In genomic region chr2:96962567-96963203, GRCh38 we compare ENCODE assay signal across 10 cellular contexts. TPM values are rescaled to one million over a fixed set of nuclear protein-coding genes. Genes with fewer than 3 reads are reported as not detected.
DNase-seq lines count a peak whose midpoint lies in the region; ATAC-seq lines count a peak whose summit lies in the region.
"Had no signal": no experiment of that assay in that cellular context is flagged by ENCODE, and none has a peak within 500 bp of the region (broad histone marks: within the 10 kb centered on the region; RNA-seq: fewer than 3 reads in every experiment).

No MANE protein-coding gene starts in this region.

- no peak for ATAC-seq in right cardiac atrium

- H3K36me3 Mint-ChIP-seq in activated naive CD8-positive, alpha-beta T cell treated with anti-CD3 and anti-CD28 coated beads for 36 hours = no peaks in the 10 kb centered on the region

- no peaks in the 10 kb centered on the region for H3K4me1 ChIP-seq in right cardiac atrium (ENCODE audit: control insufficient read depth, insufficient read depth, low read length)

- peaks cover 52% of the 10 kb centered on the region for H3K4me1 Mint-ChIP-seq in activated naive CD8-positive, alpha-beta T cell treated with anti-CD3 and anti-CD28 coated beads for 36 hours

- H3K27ac Mint-ChIP-seq in activated naive CD8-positive, alpha-beta T cell treated with anti-CD3 and anti-CD28 coated beads for 36 hours = peak overlapping the region; percentile 86

- DNase-seq in GF-D8 (lab: John Stamatoyannopoulos, UW) (peak; percentile 37), NCI-H510A (lab: John Stamatoyannopoulos, UW) (no peak), caudate nucleus (lab: John Stamatoyannopoulos, UW) (no peak), SK-N-DZ (ENCODE audit: low spot score) (no peak), right cardiac atrium (no peak)
- DNase-seq in activated CD4-positive, CD25-positive, alpha-beta regulatory T cell treated with anti-CD3 and anti-CD28 coated beads, Interleukin-2, amount 50 U/mL, for 16 hours (ENCODE audit: low read depth, low spot score) = peak; percentile 68
- DNase-seq in activated naive CD8-positive, alpha-beta T cell treated with anti-CD3 and anti-CD28 coated beads for 36 hours = peak; percentile 74
- DNase-seq in stimulated activated CD4-positive, alpha-beta T cell treated with anti-CD3 and anti-CD28 coated beads, TNF-alpha, amount 100 ng/mL, for 24 hours (ENCODE audit: low read depth in 3 of 3) = peak; percentile 34 to 56 (median 50)
- DNase-seq: islet precursor cell had no signal

- no peaks in the 10 kb centered on the region for H3K9me3 ChIP-seq in right cardiac atrium (ENCODE audit: control insufficient read depth, low read length)

- no peak overlapping the region for H3K4me3 ChIP-seq in right cardiac atrium (ENCODE audit: low read length)

- H3K27ac ChIP-seq in caudate nucleus (ENCODE audit: low read depth, low read length) = no peak overlapping the region
- no peak overlapping the region for H3K27ac ChIP-seq in right cardiac atrium (ENCODE audit: low read length)

- H3K9me3 Mint-ChIP-seq in activated naive CD8-positive, alpha-beta T cell treated with anti-CD3 and anti-CD28 coated beads for 36 hours = no peaks in the 10 kb centered on the region

- H3K27me3 ChIP-seq in right cardiac atrium (ENCODE audit: control insufficient read depth, insufficient read depth) = no peaks in the 10 kb centered on the region

- H3K4me3 Mint-ChIP-seq in activated naive CD8-positive, alpha-beta T cell treated with anti-CD3 and anti-CD28 coated beads for 36 hours = peak overlapping the region; percentile 47

- WGBS in right cardiac atrium = 58% methylated on average over 10 of the region's 10 CpGs

- intact Hi-C loops in right cardiac atrium (cut with DNase I) = loop anchor here in 1 of 4 donors (10.0 kb wide), 1 partner anchor 228 kb away; no protein-coding TSS in a partner anchor

- peaks cover under 1% of the 10 kb centered on the region for H3K27me3 Mint-ChIP-seq in activated naive CD8-positive, alpha-beta T cell treated with anti-CD3 and anti-CD28 coated beads for 36 hours

RNA-seq across cellular contexts. Expression of gene FAM178B, which starts 23.7 kb away (rescaled TPM):
- under 1 TPM; 0.28 to 0.47 TPM for total RNA-seq in activated naive CD8-positive, alpha-beta T cell treated with anti-CD3 and anti-CD28 coated beads for 36 hours
- polyA plus RNA-seq in SK-N-DZ (2014; cell fraction: cytosol; rRNA removed) = 2.2 TPM in 1 of 2 replicates, not detected in the other
- polyA plus RNA-seq in SK-N-DZ (2014; cell fraction: nucleus; rRNA removed) = 0.36 TPM in 1 of 2 replicates, not detected in the other
- under 1 TPM in 2 of 4 donors, not detected in 2; 0.49 to 0.85 TPM for total RNA-seq in right cardiac atrium
- 0.86 TPM for polyA plus RNA-seq in right cardiac atrium
- total RNA-seq: Daoy had no signal

Comparison
In these comparisons a context has a peak if more than half of its experiments do, and no peak if none do; other contexts are left out.
1. DNase-seq: peak in GF-D8 (single experiment), activated CD4-positive, CD25-positive, alpha-beta regulatory T cell treated with anti-CD3 and anti-CD28 coated beads, Interleukin-2, amount 50 U/mL, for 16 hours (single experiment), activated naive CD8-positive, alpha-beta T cell treated with anti-CD3 and anti-CD28 coated beads for 36 hours (single experiment) and stimulated activated CD4-positive, alpha-beta T cell treated with anti-CD3 and anti-CD28 coated beads, TNF-alpha, amount 100 ng/mL, for 24 hours (3 of 3); none in NCI-H510A (single experiment), caudate nucleus (0 of 61), SK-N-DZ (single experiment) and right cardiac atrium (0 of 3).